14 cellular contexts compared by ENCODE assay signal in genomic region chr1:43796111-43796581, GRCh38.
DNase-seq lines count a peak whose midpoint lies in the region; ATAC-seq and TF ChIP-seq lines count a peak whose summit lies in the region.
"Had no signal": no experiment of that assay in that cellular context is flagged by ENCODE, and none has a peak within 500 bp of the region (broad histone marks: within the 10 kb centered on the region; RNA-seq: fewer than 3 reads in every experiment).

No MANE protein-coding gene starts in this region.

- H3K4me1 ChIP-seq in osteoblast (ENCODE audit: insufficient read depth, low read length), result peaks cover 19% of the 10 kb centered on the region
- H3K4me1 ChIP-seq in right cardiac atrium (ENCODE audit: control insufficient read depth, insufficient read depth, low read length), result no peaks in the 10 kb centered on the region
- H3K4me1 ChIP-seq: tibial artery had no signal

- peaks cover 7% of the 10 kb centered on the region for H3K36me3 ChIP-seq in osteoblast (ENCODE audit: insufficient read depth, low read length)
- H3K36me3 ChIP-seq: neutrophil had no signal

- H4K20me1 ChIP-seq in osteoblast (ENCODE audit: insufficient read depth, low read length), result no peaks in the 10 kb centered on the region

- peak overlapping the region; percentile 58 for H3K4me3 ChIP-seq in osteoblast (ENCODE audit: insufficient read depth, low read length)
- H3K4me3 ChIP-seq in right cardiac atrium (ENCODE audit: low read length), result no peak overlapping the region
- H3K4me3 ChIP-seq: tibial artery had no signal

- H3K36me3 Mint-ChIP-seq in T-cell, result peaks cover 62% of the 10 kb centered on the region

- POLR2A ChIA-PET in T-cell (lab: Charles Lee), result no interaction called here

- DNase-seq in EL, result peak; percentile 66
- peak; percentile 33 for DNase-seq in NCI-H1105 (lab: John Stamatoyannopoulos, UW)
- DNase-seq in cerebellum (ENCODE audit: low spot score), result peak; percentile 17
- peak; percentile 79 for DNase-seq in osteoblast (ENCODE audit: insufficient read length, low spot score, missing footprints)
- no peak for DNase-seq in T-cell
- no peak for DNase-seq in right cardiac atrium
- DNase-seq in DMS153 treated with DMSO at 0.1 percent for 48 hours (lab: John Stamatoyannopoulos, UW; ENCODE audit: unreplicated experiment), result no peak
- DNase-seq: activated CD4-positive, alpha-beta T cell treated with anti-CD3 and anti-CD28 coated beads for 1 hour; activated naive CD4-positive, alpha-beta T cell treated with Interleukin-2 at 50 U/mL for 16 hours; effector CD4-positive, alpha-beta T cell; NCI-H1417 treated with DMSO at 0.1 percent for 48 hours; tibial artery had no signal

- peak overlapping the region; percentile 83 for H3K4me2 ChIP-seq in osteoblast (ENCODE audit: insufficient read depth, low read length)

- H3K9me3 ChIP-seq in osteoblast (ENCODE audit: low read depth, low read length), result no peaks in the 10 kb centered on the region
- H3K9me3 ChIP-seq in right cardiac atrium (ENCODE audit: control insufficient read depth, low read length), result no peaks in the 10 kb centered on the region
- H3K9me3 ChIP-seq: neutrophil, tibial artery had no signal

- peak overlapping the region; percentile 20 for H3K27ac ChIP-seq in osteoblast (ENCODE audit: low read depth, low read length)
- no peak overlapping the region for H3K27ac ChIP-seq in right cardiac atrium (ENCODE audit: low read length)
- H3K27ac ChIP-seq: neutrophil, tibial artery had no signal

- no peaks in the 10 kb centered on the region for H3K9me3 Mint-ChIP-seq in T-cell

- no peaks in the 10 kb centered on the region for H3K27me3 ChIP-seq in osteoblast (ENCODE audit: insufficient read depth, low read length)
- no peaks in the 10 kb centered on the region for H3K27me3 ChIP-seq in right cardiac atrium (ENCODE audit: control insufficient read depth, insufficient read depth)
- H3K27me3 ChIP-seq: neutrophil, tibial artery had no signal

- WGBS in right cardiac atrium, result 43% methylated on average over 1 of the region's 1 CpG

- H3K27ac Mint-ChIP-seq in T-cell, result no peak overlapping the region

- H3K4me3 Mint-ChIP-seq in T-cell, result no peak overlapping the region

- peaks cover 0 to 4% (median under 1%) of the 10 kb centered on the region in 3 donors for H3K4me1 Mint-ChIP-seq in T-cell

- CTCF ChIA-PET in T-cell (lab: Charles Lee), result no interaction called here

- ATAC-seq in T-cell (replicated peaks in 1 of 4), result no peak
- ATAC-seq in right cardiac atrium, result no peak
- ATAC-seq in GM21526 (IDR thresholded peaks at IDR 0.05; ENCODE audit: low FRiP score, unreplicated experiment), result no peak

- H3K27me3 Mint-ChIP-seq in T-cell, result no peaks in the 10 kb centered on the region

- intact Hi-C loops in right cardiac atrium (cut with DNase I), result no loop called here

- peaks cover 9% of the 10 kb centered on the region for H3K79me2 ChIP-seq in osteoblast (ENCODE audit: insufficient read depth, low read length)

- TF ChIP-seq CTCF in osteoblast (IDR thresholded peaks at IDR 0.05; ENCODE audit: extremely low read depth, low read depth, low read length), result no peak

- H2AFZ ChIP-seq in osteoblast (ENCODE audit: low read length), result peak overlapping the region; percentile 67

Comparison
In these comparisons a context has a peak if more than half of its experiments do, and no peak if none do; other contexts are left out.
1. DNase-seq: peak in EL (single experiment), NCI-H1105 (single experiment), cerebellum (single experiment) and osteoblast (single experiment); none in T-cell (0 of 34), right cardiac atrium (0 of 3) and DMS153 treated with DMSO at 0.1 percent for 48 hours (single experiment).